Comparison of ENCODE assay signal across 2 cellular contexts in genomic region chr10:44926771-44927751, GRCh38.
TF ChIP-seq lines count a peak whose summit lies in the region.

No MANE protein-coding gene starts in this region.

TF ChIP-seq in H1, 55 proteins besides CTCF, POLR2A, EP300 and RAD21:
- no peak for TF ChIP-seq ASH2L (IDR thresholded peaks at IDR 0.05; ENCODE audit: low read length)
- no peak for TF ChIP-seq HDAC2 (IDR thresholded peaks at IDR 0.05; ENCODE audit: borderline replicate concordance in 1 of 2, low read depth in 2 of 2, low read length in 2 of 2)
- TF ChIP-seq KDM5A (IDR thresholded peaks at IDR 0.05; ENCODE audit: low read length): no peak
- no peak for TF ChIP-seq CEBPB (IDR thresholded peaks at IDR 0.05; ENCODE audit: low read depth, low read length)
- no peak for TF ChIP-seq NANOG (IDR thresholded peaks at IDR 0.05; ENCODE audit: insufficient read depth, low read depth, low read length, poor library complexity, severe bottlenecking)
- no peak for TF ChIP-seq SAP30 (IDR thresholded peaks at IDR 0.05; ENCODE audit: insufficient read depth, insufficient replicate concordance, low read length)
- no peak for TF ChIP-seq YY1 (IDR thresholded peaks at IDR 0.05; ENCODE audit: low read depth, low read length)
- TF ChIP-seq TEAD4 (IDR thresholded peaks at IDR 0.05; ENCODE audit: low read depth, low read length): no peak
- no peak for TF ChIP-seq POU5F1 (IDR thresholded peaks at IDR 0.05; ENCODE audit: low read depth, low read length)
- no peak for TF ChIP-seq CBX5 (IDR thresholded peaks at IDR 0.05; ENCODE audit: low read depth, low read length)
- TF ChIP-seq CBX8 (IDR thresholded peaks at IDR 0.05; ENCODE audit: borderline replicate concordance, low read depth, low read length): no peak
- no peak for TF ChIP-seq ATF3 (IDR thresholded peaks at IDR 0.05; ENCODE audit: insufficient read depth, low read depth, low read length)
- no peak for TF ChIP-seq SP1 (IDR thresholded peaks at IDR 0.05; ENCODE audit: low read depth, low read length)
- no peak for TF ChIP-seq CREB1 (IDR thresholded peaks at IDR 0.05)
- no peak for TF ChIP-seq USF2 (IDR thresholded peaks at IDR 0.05; ENCODE audit: low read length)
- no peak for TF ChIP-seq EZH2 (IDR thresholded peaks at IDR 0.05; ENCODE audit: low read depth, low read length, severe bottlenecking)
- no peak for TF ChIP-seq SUZ12 (IDR thresholded peaks at IDR 0.05; ENCODE audit: low read length)
- TF ChIP-seq E2F6 (IDR thresholded peaks at IDR 0.05): no peak
- TF ChIP-seq ATF2 (IDR thresholded peaks at IDR 0.05; ENCODE audit: low read length): no peak
- no peak for TF ChIP-seq ZNF274 (IDR thresholded peaks at IDR 0.05; ENCODE audit: borderline replicate concordance, extremely low read depth, low read length)
TF ChIP-seq in H1: peak in this region for 0.

TF ChIP-seq in liver, 16 proteins besides CTCF, POLR2A, EP300 and RAD21:
- TF ChIP-seq HNF4G (IDR thresholded peaks at IDR 0.05): no peak
- TF ChIP-seq RXRA (IDR thresholded peaks at IDR 0.05): peak; percentile 70 to 79
- TF ChIP-seq HNF4A (conservative IDR thresholded peaks at IDR 0.05): peak; percentile 53 to 69
- TF ChIP-seq JUND (IDR thresholded peaks at IDR 0.05): peak in 1 of 2 donors; percentile 63
- TF ChIP-seq NR2F2 (IDR thresholded peaks at IDR 0.05): no peak
- peak; percentile 53 for TF ChIP-seq SP1 (IDR thresholded peaks at IDR 0.05)
- no peak for TF ChIP-seq REST (IDR thresholded peaks at IDR 0.05)
- no peak for TF ChIP-seq EGR1 (IDR thresholded peaks at IDR 0.05; ENCODE audit: low read depth in 2 of 2)
